ENCODE assay signal across 7 cellular contexts in the genomic region with DNA sequence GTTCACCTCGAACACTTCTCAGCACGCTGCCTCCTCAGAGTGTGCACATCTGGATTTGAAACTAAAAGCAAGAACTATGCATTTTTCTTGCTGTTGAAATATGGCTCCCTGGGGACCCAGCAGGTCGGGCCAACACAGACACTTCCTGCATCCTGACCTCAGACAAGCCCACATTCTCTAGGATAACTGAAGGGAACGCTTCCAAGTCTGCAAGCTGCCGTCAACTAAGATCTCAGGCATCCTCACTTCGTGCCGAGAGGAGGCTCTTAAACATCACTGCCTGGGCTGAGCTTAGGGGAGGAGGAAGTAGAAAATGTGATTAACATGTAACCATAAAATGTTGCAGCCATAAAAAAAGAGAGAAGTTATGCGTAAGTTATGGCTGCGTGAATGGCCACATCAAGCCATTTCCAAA.
DNase-seq lines count a peak whose midpoint lies in the region; ATAC-seq and TF ChIP-seq lines count a peak whose summit lies in the region.

No MANE protein-coding gene starts in this region.

- no peaks in the 10 kb centered on the region for H3K79me2 ChIP-seq in Loucy (ENCODE audit: insufficient read depth, low read length)

- H4K20me1 ChIP-seq in Loucy (ENCODE audit: insufficient read depth, low read length, poor library complexity, severe bottlenecking), result no peaks in the 10 kb centered on the region

- TF ChIP-seq CTCF in Loucy (conservative IDR thresholded peaks at IDR 0.05; ENCODE audit: low read length) (no peak), fibroblast of pulmonary artery (IDR thresholded peaks at IDR 0.05; ENCODE audit: low read length, missing control alignments) (no peak)

- H2AFZ ChIP-seq in Loucy (ENCODE audit: low read length), result peak overlapping the region; percentile 32

- DNase-seq in fibroblast of pulmonary artery (ENCODE audit: low read depth), result peak; percentile 99
- peak; percentile 99 for DNase-seq in stromal cell of bone marrow (ENCODE audit: low read depth)
- no peak for DNase-seq in 8988T
- DNase-seq in islet precursor cell, result no peak
- no peak for DNase-seq in activated T-cell treated with anti-CD3 and anti-CD28 coated beads, Interleukin-2, amount 50 U/mL, for 4 hours

- H3K4me1 ChIP-seq in Loucy (ENCODE audit: insufficient read depth, low read length, poor library complexity, severe bottlenecking), result peaks cover 7% of the 10 kb centered on the region

- ATAC-seq in GM19328 (IDR thresholded peaks at IDR 0.05; ENCODE audit: unreplicated experiment), result peak; percentile 69
- ATAC-seq in activated T-cell treated with anti-CD3 and anti-CD28 coated beads, Interleukin-2, amount 50 U/mL, for 4 hours, result no peak

- peaks cover 8% of the 10 kb centered on the region for H3K4me1 Mint-ChIP-seq in activated T-cell treated with anti-CD3 and anti-CD28 coated beads, Interleukin-2, amount 50 U/mL, for 4 hours (ENCODE audit: low read depth)

- peaks cover 13% of the 10 kb centered on the region for H3K27me3 ChIP-seq in Loucy (ENCODE audit: insufficient read depth, low read length, poor library complexity, severe bottlenecking)

- no peaks in the 10 kb centered on the region for H3F3A ChIP-seq in Loucy (ENCODE audit: low read depth)

- peaks cover 39% of the 10 kb centered on the region for H3K27me3 Mint-ChIP-seq in activated T-cell treated with anti-CD3 and anti-CD28 coated beads, Interleukin-2, amount 50 U/mL, for 4 hours (ENCODE audit: low read depth)

- peak overlapping the region; percentile 51 for H3K4me3 ChIP-seq in Loucy (ENCODE audit: low read length, poor library complexity, severe bottlenecking)
- no peak overlapping the region for H3K4me3 ChIP-seq in fibroblast of pulmonary artery (replicated peaks; ENCODE audit: low read depth, low read length)

- no peak overlapping the region for H3K9ac ChIP-seq in Loucy (ENCODE audit: low read depth, low read length, poor library complexity, severe bottlenecking)

- peaks cover 8% of the 10 kb centered on the region for H3K9me3 Mint-ChIP-seq in activated T-cell treated with anti-CD3 and anti-CD28 coated beads, Interleukin-2, amount 50 U/mL, for 4 hours

- H3K36me3 Mint-ChIP-seq in activated T-cell treated with anti-CD3 and anti-CD28 coated beads, Interleukin-2, amount 50 U/mL, for 4 hours (ENCODE audit: insufficient read depth), result no peaks in the 10 kb centered on the region

- H3K4me2 ChIP-seq in Loucy (ENCODE audit: low read depth, low read length, poor library complexity, severe bottlenecking), result peak overlapping the region; percentile 73

- no peaks in the 10 kb centered on the region for H3K9me2 ChIP-seq in Loucy (replicated peaks; ENCODE audit: low read depth, low read length)

- H3K4me3 Mint-ChIP-seq in activated T-cell treated with anti-CD3 and anti-CD28 coated beads, Interleukin-2, amount 50 U/mL, for 4 hours, result no peak overlapping the region

- no peaks in the 10 kb centered on the region for H3K36me3 ChIP-seq in Loucy (ENCODE audit: insufficient read depth, low read length)

- H3K9me3 ChIP-seq in Loucy (ENCODE audit: insufficient read depth, low read depth, low read length), result no peaks in the 10 kb centered on the region

Comparison
In these comparisons a context has a peak if more than half of its experiments do, and no peak if none do; other contexts are left out.
1. DNase-seq: peak in fibroblast of pulmonary artery (single experiment) and stromal cell of bone marrow (single experiment); none in 8988T (single experiment), islet precursor cell (single experiment) and activated T-cell treated with anti-CD3 and anti-CD28 coated beads, Interleukin-2, amount 50 U/mL, for 4 hours (single experiment).